Comparison of ENCODE assay signal across 1 cellular context in the genomic region with DNA sequence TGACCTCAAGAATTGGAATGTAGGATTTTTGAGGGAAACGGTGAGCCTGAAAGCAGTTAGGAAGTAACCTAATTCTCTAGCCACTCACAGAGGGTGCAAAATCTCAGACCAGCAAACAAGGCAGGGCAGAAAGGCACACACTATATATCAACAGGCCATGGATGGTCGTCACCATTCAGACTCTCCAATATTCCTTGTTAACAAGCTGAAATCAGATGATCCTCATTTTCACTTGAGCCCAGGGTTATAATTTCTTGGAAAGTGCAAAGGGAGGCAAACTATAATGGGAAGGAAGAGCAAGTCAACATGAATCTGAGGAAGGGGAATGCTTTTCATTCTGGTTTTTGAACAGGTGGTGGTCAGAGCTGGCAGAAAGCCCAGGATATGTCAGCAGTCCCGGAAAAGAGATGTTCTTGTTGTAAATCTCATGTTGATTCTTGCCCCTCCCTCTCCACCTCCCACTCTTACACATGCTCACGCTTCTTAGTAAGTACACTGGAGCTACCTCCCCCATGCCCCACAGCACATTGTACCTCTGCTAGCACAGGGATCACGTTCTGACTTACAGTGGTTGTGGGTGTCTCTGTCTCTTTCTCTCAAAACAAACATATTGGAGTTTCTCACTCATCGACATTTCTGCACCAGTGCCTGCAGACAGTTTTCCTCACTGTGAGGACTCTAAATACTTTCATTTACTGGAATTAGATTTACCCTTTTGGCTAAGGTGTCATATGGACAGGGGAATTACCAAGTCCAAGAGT.
TF ChIP-seq lines count a peak whose summit lies in the region.

No MANE protein-coding gene starts in this region.

TF ChIP-seq in GM23338, 12 proteins besides CTCF, POLR2A, EP300 and RAD21 (continued from another document):
- TF ChIP-seq CREB1 (CRISPR knock-in tag; IDR thresholded peaks at IDR 0.05; ENCODE audit: low read depth) (no peak), JUNB (IDR thresholded peaks at IDR 0.05; ENCODE audit: unreplicated experiment) (no peak), EZH2phosphoT487 (IDR thresholded peaks at IDR 0.05; ENCODE audit: unreplicated experiment) (no peak), EZH2 (IDR thresholded peaks at IDR 0.05; ENCODE audit: low read depth, unreplicated experiment) (no peak), STAT1 (IDR thresholded peaks at IDR 0.05; ENCODE audit: unreplicated experiment) (no peak), ZNF114 (CRISPR knock-in tag; IDR thresholded peaks at IDR 0.05) (no peak)
- TF ChIP-seq, protein P1, sequence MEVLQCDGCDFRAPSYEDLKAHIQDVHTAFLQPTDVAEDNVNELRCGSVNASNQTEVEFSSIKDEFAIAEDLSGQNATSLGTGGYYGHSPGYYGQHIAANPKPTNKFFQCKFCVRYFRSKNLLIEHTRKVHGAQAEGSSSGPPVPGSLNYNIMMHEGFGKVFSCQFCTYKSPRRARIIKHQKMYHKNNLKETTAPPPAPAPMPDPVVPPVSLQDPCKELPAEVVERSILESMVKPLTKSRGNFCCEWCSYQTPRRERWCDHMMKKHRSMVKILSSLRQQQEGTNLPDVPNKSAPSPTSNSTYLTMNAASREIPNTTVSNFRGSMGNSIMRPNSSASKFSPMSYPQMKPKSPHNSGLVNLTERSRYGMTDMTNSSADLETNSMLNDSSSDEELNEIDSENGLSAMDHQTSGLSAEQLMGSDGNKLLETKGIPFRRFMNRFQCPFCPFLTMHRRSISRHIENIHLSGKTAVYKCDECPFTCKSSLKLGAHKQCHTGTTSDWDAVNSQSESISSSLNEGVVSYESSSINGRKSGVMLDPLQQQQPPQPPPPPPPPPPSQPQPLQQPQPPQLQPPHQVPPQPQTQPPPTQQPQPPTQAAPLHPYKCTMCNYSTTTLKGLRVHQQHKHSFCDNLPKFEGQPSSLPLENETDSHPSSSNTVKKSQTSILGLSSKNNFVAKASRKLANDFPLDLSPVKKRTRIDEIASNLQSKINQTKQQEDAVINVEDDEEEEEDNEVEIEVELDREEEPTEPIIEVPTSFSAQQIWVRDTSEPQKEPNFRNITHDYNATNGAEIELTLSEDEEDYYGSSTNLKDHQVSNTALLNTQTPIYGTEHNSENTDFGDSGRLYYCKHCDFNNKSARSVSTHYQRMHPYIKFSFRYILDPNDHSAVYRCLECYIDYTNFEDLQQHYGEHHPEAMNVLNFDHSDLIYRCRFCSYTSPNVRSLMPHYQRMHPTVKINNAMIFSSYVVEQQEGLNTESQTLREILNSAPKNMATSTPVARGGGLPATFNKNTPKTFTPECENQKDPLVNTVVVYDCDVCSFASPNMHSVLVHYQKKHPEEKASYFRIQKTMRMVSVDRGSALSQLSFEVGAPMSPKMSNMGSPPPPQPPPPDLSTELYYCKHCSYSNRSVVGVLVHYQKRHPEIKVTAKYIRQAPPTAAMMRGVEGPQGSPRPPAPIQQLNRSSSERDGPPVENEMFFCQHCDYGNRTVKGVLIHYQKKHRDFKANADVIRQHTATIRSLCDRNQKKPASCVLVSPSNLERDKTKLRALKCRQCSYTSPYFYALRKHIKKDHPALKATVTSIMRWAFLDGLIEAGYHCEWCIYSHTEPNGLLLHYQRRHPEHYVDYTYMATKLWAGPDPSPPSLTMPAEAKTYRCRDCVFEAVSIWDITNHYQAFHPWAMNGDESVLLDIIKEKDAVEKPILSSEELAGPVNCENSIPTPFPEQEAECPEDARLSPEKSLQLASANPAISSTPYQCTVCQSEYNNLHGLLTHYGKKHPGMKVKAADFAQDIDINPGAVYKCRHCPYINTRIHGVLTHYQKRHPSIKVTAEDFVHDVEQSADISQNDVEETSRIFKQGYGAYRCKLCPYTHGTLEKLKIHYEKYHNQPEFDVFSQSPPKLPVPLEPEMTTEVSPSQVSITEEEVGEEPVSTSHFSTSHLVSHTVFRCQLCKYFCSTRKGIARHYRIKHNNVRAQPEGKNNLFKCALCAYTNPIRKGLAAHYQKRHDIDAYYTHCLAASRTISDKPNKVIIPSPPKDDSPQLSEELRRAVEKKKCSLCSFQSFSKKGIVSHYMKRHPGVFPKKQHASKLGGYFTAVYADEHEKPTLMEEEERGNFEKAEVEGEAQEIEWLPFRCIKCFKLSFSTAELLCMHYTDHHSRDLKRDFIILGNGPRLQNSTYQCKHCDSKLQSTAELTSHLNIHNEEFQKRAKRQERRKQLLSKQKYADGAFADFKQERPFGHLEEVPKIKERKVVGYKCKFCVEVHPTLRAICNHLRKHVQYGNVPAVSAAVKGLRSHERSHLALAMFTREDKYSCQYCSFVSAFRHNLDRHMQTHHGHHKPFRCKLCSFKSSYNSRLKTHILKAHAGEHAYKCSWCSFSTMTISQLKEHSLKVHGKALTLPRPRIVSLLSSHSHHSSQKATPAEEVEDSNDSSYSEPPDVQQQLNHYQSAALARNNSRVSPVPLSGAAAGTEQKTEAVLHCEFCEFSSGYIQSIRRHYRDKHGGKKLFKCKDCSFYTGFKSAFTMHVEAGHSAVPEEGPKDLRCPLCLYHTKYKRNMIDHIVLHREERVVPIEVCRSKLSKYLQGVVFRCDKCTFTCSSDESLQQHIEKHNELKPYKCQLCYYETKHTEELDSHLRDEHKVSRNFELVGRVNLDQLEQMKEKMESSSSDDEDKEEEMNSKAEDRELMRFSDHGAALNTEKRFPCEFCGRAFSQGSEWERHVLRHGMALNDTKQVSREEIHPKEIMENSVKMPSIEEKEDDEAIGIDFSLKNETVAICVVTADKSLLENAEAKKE (CRISPR knock-in tag; IDR thresholded peaks at IDR 0.05) = no peak
